8 cellular contexts compared by ENCODE assay signal in the genomic region with DNA sequence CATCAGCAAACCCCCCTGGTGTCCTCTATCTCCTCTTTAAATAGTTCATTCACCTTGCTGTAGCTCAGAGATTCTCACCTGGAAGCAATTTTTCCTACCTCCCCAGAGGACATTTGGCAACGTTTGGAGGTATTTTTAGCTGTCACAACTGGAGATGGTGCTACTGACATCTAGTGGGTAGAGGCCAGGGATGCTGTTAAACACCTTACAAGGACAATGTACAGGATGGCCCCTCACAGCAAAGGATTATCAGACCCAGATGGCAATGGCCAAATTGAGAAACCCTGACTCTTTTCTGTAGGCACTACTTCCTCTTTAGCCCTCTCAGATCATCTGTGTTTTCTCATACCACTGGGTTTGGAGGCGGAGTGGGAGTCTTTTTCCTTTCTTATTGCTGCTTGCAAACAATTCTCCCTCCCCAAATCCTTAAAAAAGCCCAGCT.
DNase-seq lines count a peak whose midpoint lies in the region; ATAC-seq and TF ChIP-seq lines count a peak whose summit lies in the region.

No MANE protein-coding gene starts in this region.

- no peak overlapping the region for H3K4me3 ChIP-seq in epithelial cell of esophagus (ENCODE audit: low read length)

- ATAC-seq in GM19397 (IDR thresholded peaks at IDR 0.05; ENCODE audit: unreplicated experiment), result peak; percentile 57
- ATAC-seq in HG03432 (IDR thresholded peaks at IDR 0.05; ENCODE audit: unreplicated experiment), result peak; percentile 77
- peak; percentile 52 for ATAC-seq in stimulated activated naive CD8-positive, alpha-beta T cell treated with anti-CD3 and anti-CD28 coated beads, Interleukin-15, Interleukin-2, amounts not matched to agents 100 U/mL and 50 U/mL, for 24 hours

- DNase-seq in DMS 273 treated with DMSO at 0.1 percent for 48 hours (lab: John Stamatoyannopoulos, UW) (peak; percentile 54), NOMO-1 treated with DMSO at 0.1 percent for 48 hours (lab: John Stamatoyannopoulos, UW; ENCODE audit: unreplicated experiment) (peak; percentile 62), epithelial cell of esophagus (ENCODE audit: low read depth) (peak; percentile 75), AG08396 (ENCODE audit: low spot score) (no peak)
- no peak for DNase-seq in stimulated activated naive CD8-positive, alpha-beta T cell treated with anti-CD3 and anti-CD28 coated beads, Interleukin-15, Interleukin-2, amounts not matched to agents 100 U/mL and 50 U/mL, for 24 hours
- DNase-seq in stimulated activated naive CD4-positive, alpha-beta T cell treated with Interleukin-2 at 50 U/mL for 16 hours (lab: John Stamatoyannopoulos, UW), result no peak

- TF ChIP-seq CTCF in epithelial cell of esophagus (IDR thresholded peaks at IDR 0.05; ENCODE audit: insufficient read depth, low read depth, low read length, missing control alignments), result peak; percentile 81

Comparison
In these comparisons a context has a peak if more than half of its experiments do, and no peak if none do; other contexts are left out.
1. DNase-seq: peak in DMS 273 treated with DMSO at 0.1 percent for 48 hours (single experiment), NOMO-1 treated with DMSO at 0.1 percent for 48 hours (single experiment) and epithelial cell of esophagus (single experiment); none in stimulated activated naive CD8-positive, alpha-beta T cell treated with anti-CD3 and anti-CD28 coated beads, Interleukin-15, Interleukin-2, amounts not matched to agents 100 U/mL and 50 U/mL, for 24 hours (single experiment), stimulated activated naive CD4-positive, alpha-beta T cell treated with Interleukin-2 at 50 U/mL for 16 hours (single experiment) and AG08396 (single experiment).
2. Peak in every context shown above with its lines, with median percentiles within 50 percentile points of each other: ATAC-seq.